ENCODE assay signal across 13 cellular contexts in the genomic region with DNA sequence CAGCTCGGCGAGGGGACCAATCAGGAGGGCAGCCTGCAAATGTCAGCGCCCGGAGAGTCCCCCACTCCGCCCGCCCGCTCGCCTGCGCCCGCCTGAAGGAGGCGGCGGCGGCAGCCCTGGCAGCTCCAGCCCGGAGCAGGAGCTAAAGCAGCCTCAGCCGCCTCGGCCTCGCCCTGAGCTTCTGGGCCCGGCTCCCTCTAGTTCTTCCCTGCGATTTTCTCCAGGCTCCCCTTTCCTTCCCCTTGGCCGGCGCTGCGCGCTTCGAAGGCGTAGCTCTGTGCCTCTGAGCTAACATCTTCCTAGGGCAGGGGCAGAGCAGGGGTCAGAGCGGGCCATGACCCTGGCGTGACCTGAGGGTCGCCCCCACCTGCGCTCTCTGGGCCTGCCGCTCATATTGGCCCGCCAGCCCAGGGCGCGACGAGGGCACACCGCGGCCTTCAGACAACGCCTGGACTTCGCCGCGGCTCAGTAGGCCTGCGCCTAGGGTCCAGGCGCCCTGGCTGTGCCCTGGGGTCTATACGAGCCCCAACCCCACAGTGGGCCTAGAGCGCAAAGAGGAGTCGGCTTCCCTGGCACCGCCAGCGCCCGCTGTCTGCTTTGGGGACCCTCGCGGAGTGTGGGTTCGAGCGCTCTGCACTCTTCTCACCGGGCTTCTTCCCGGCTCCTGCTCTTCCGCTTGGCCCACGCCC. TPM values are rescaled to one million over a fixed set of nuclear protein-coding genes. Genes with fewer than 3 reads are reported as not detected.
DNase-seq lines count a peak whose midpoint lies in the region; TF ChIP-seq lines count a peak whose summit lies in the region.
"Had no signal": no experiment of that assay in that cellular context is flagged by ENCODE, and none has a peak within 500 bp of the region (broad histone marks: within the 10 kb centered on the region; RNA-seq: fewer than 3 reads in every experiment).

No MANE protein-coding gene starts in this region.

- H3K36me3 Mint-ChIP-seq in IgD-negative memory B cell (peaks cover 7% of the 10 kb centered on the region), neural crest cell (ENCODE audit: low read depth) (peaks cover 4% of the 10 kb centered on the region)
- H3K36me3 Mint-ChIP-seq in dendritic cell treated with granulocyte-macrophage colony-stimulating factor and Interleukin-4, amounts not matched to agents 40 ng/mL and 50 ng/mL, for 4 days (ENCODE audit: low read depth), result no peaks in the 10 kb centered on the region

- DNase-seq in GM10266 (ENCODE audit: extremely low spot score), result peak; percentile 59
- no peak for DNase-seq in neural crest cell (ENCODE audit: low read depth, low spot score)
- DNase-seq in NOMO-1 treated with DMSO at 0.1 percent for 48 hours (lab: John Stamatoyannopoulos, UW; ENCODE audit: unreplicated experiment), result no peak
- no peak for DNase-seq in substantia nigra (lab: John Stamatoyannopoulos, UW)
- DNase-seq in SKM-1 (lab: John Stamatoyannopoulos, UW; ENCODE audit: unreplicated experiment), result no peak
- DNase-seq: HCEC 1CT; NCI-H1048; stimulated activated naive CD4-positive, alpha-beta T cell treated with Interleukin-2 at 50 U/mL for 16 hours; T1000 had no signal

- peaks cover 58% of the 10 kb centered on the region for H3K27me3 Mint-ChIP-seq in IgD-negative memory B cell
- peaks cover 82% of the 10 kb centered on the region for H3K27me3 Mint-ChIP-seq in dendritic cell treated with granulocyte-macrophage colony-stimulating factor and Interleukin-4, amounts not matched to agents 40 ng/mL and 50 ng/mL, for 4 days
- peaks cover 99% of the 10 kb centered on the region for H3K27me3 Mint-ChIP-seq in neural crest cell (ENCODE audit: low read depth)

- TF ChIP-seq CTCF in GM10266 (IDR thresholded peaks at IDR 0.05; ENCODE audit: control insufficient read depth, insufficient read depth, low read depth, missing control alignments) (no peak), neural crest cell (conservative IDR thresholded peaks at IDR 0.05) (no peak)

- intact Hi-C loops in dendritic cell treated with granulocyte-macrophage colony-stimulating factor and Interleukin-4, amounts not matched to agents 40 ng/mL and 50 ng/mL, for 4 days (cut with micrococcal nuclease), result no loop called here

- H3K9me3 Mint-ChIP-seq in IgD-negative memory B cell (peaks cover 0 to 17% (median 4%) of the 10 kb centered on the region in 3 donors), neural crest cell (no peaks in the 10 kb centered on the region)
- no peaks in the 10 kb centered on the region for H3K9me3 Mint-ChIP-seq in dendritic cell treated with granulocyte-macrophage colony-stimulating factor and Interleukin-4, amounts not matched to agents 40 ng/mL and 50 ng/mL, for 4 days

- H3K4me3 Mint-ChIP-seq in IgD-negative memory B cell, result peak overlapping the region in 2 of 4 donors; percentile 16 to 77
- H3K4me3 Mint-ChIP-seq in dendritic cell treated with granulocyte-macrophage colony-stimulating factor and Interleukin-4, amounts not matched to agents 40 ng/mL and 50 ng/mL, for 4 days, result peak overlapping the region; percentile 17
- H3K4me3 Mint-ChIP-seq in neural crest cell, result peak overlapping the region; percentile 2

- H3K27ac ChIP-seq in substantia nigra (ENCODE audit: low read depth, low read length, poor library complexity, severe bottlenecking), result no peak overlapping the region

- H3K27ac Mint-ChIP-seq in IgD-negative memory B cell (peak overlapping the region; percentile 68 to 91 (median 75)), neural crest cell (ENCODE audit: unreplicated experiment) (no peak overlapping the region)
- no peak overlapping the region for H3K27ac Mint-ChIP-seq in dendritic cell treated with granulocyte-macrophage colony-stimulating factor and Interleukin-4, amounts not matched to agents 40 ng/mL and 50 ng/mL, for 4 days
- H3K27ac Mint-ChIP-seq: activated T-helper 2 cell treated with anti-CD3 and anti-CD28 coated beads, Interferon-gamma antibody, Interleukin-2, Interleukin-4, amounts not matched to agents 10 μg/mL and 5 μg/mL and 100 μg/mL, durations not matched to agents 14 hours and 24 hours and 36 hours had no signal

- H3K4me1 Mint-ChIP-seq in IgD-negative memory B cell (peaks cover 6 to 23% (median 6%) of the 10 kb centered on the region in 3 donors), neural crest cell (peaks cover 35% of the 10 kb centered on the region)
- H3K4me1 Mint-ChIP-seq in dendritic cell treated with granulocyte-macrophage colony-stimulating factor and Interleukin-4, amounts not matched to agents 40 ng/mL and 50 ng/mL, for 4 days (ENCODE audit: low read depth), result peaks cover 46% of the 10 kb centered on the region

RNA-seq across cellular contexts. Expression of a gene that starts 0.4 kb away (rescaled TPM):
- not detected for polyA plus RNA-seq in IgD-negative memory B cell
- total RNA-seq in neural crest cell, result 2.1 and 3.1 TPM in 2 replicates
- total RNA-seq: activated T-helper 2 cell treated with anti-CD3 and anti-CD28 coated beads, Interferon-gamma antibody, Interleukin-2, Interleukin-4, amounts not matched to agents 10 μg/mL and 5 μg/mL and 100 μg/mL, durations not matched to agents 14 hours and 24 hours and 36 hours; glomerular endothelial cell had no signal

Comparison
In these comparisons a context has a peak if more than half of its experiments do, and no peak if none do; other contexts are left out.
1. H3K27ac Mint-ChIP-seq: peak in IgD-negative memory B cell (3 of 3); none in dendritic cell treated with granulocyte-macrophage colony-stimulating factor and Interleukin-4, amounts not matched to agents 40 ng/mL and 50 ng/mL, for 4 days (single experiment) and neural crest cell (single experiment).